Comparison of ENCODE assay signal across 11 cellular contexts in the genomic region with DNA sequence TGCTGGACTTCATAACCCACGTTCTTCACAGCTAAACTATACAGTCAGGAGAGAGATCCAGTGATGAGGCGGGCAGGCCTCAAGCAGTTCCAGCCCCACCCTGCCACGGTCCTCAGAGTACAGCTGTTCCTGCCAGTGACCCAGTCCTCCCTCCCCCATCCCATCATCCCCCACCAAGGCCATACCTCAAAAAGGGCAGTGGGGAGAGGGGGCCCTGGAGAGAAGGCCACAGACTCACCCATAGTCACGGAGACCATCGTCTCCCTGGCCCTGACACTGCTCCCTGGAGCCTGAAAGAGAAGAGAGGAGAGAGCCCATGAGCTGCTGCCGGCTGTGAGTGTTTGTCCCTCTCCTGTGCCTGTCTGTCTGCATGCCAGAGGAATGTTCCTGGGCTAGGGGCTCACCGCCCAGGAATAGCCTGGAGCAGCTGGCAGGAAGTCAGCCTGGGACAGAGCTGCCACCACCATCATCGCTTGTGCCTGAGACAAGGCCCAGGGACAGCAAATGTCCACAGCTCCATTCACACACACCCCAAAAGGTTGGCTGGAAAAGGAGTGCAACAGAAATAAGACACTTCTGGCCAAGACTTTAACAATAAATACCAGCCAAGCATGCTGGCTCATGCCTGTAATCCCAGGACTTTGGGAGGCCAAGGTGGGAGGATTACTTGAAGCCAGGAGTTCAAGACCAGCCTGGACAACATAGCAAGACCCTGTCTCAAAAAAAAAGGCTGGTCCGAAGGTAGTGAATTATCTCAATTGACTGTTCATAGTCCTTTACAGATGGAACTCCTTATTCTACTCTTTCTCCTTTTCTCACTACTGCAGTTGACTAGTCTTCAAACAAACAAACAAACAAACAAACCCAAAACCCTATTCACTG. TPM values are rescaled to one million over a fixed set of nuclear protein-coding genes. Genes with fewer than 3 reads are reported as not detected.
DNase-seq lines count a peak whose midpoint lies in the region; ATAC-seq and TF ChIP-seq lines count a peak whose summit lies in the region.
"Had no signal": no experiment of that assay in that cellular context is flagged by ENCODE, and none has a peak within 500 bp of the region (broad histone marks: within the 10 kb centered on the region; RNA-seq: fewer than 3 reads in every experiment).

No MANE protein-coding gene starts in this region.

- POLR2A ChIA-PET in naive thymus-derived CD4-positive, alpha-beta T cell (lab: Charles Lee) = no interaction called here

- H3K27me3 Mint-ChIP-seq in activated T-cell treated with anti-CD3 and anti-CD28 coated beads, Interleukin-2, amount 50 U/mL, for 24 hours = no peaks in the 10 kb centered on the region
- H3K27me3 Mint-ChIP-seq in activated T-cell treated with anti-CD3 and anti-CD28 coated beads, Interleukin-2, amount 50 U/mL, for 72 hours (ENCODE audit: low read depth) = no peaks in the 10 kb centered on the region
- H3K27me3 Mint-ChIP-seq in glutamatergic neuron (ENCODE audit: unreplicated experiment) = peaks cover 2% of the 10 kb centered on the region
- no peaks in the 10 kb centered on the region for H3K27me3 Mint-ChIP-seq in naive thymus-derived CD4-positive, alpha-beta T cell

- no peaks in the 10 kb centered on the region for H3K27me3 ChIP-seq in naive thymus-derived CD4-positive, alpha-beta T cell (ENCODE audit: control insufficient read depth in 2 of 2, insufficient read depth in 2 of 2, low read length in 2 of 2)

- no peaks in the 10 kb centered on the region for H3K9me3 Mint-ChIP-seq in activated T-cell treated with anti-CD3 and anti-CD28 coated beads, Interleukin-2, amount 50 U/mL, for 24 hours
- no peaks in the 10 kb centered on the region for H3K9me3 Mint-ChIP-seq in activated T-cell treated with anti-CD3 and anti-CD28 coated beads, Interleukin-2, amount 50 U/mL, for 72 hours
- H3K9me3 Mint-ChIP-seq in glutamatergic neuron (ENCODE audit: unreplicated experiment) = peaks cover 1% of the 10 kb centered on the region
- H3K9me3 Mint-ChIP-seq in naive thymus-derived CD4-positive, alpha-beta T cell = no peaks in the 10 kb centered on the region
- H3K9me3 Mint-ChIP-seq: activated T-cell treated with anti-CD3 and anti-CD28 coated beads, Interleukin-2, amount 50 U/mL, for 4 hours had no signal

- CTCF ChIA-PET in naive thymus-derived CD4-positive, alpha-beta T cell (lab: Charles Lee) = no interaction called here

- no peaks in the 10 kb centered on the region for H3K9me3 ChIP-seq in naive thymus-derived CD4-positive, alpha-beta T cell (ENCODE audit: control insufficient read depth in 2 of 3, low read length in 3 of 3)

- H3K4me1 Mint-ChIP-seq in activated T-cell treated with anti-CD3 and anti-CD28 coated beads, Interleukin-2, amount 50 U/mL, for 24 hours (ENCODE audit: low read depth) = peaks cover 16% of the 10 kb centered on the region
- peaks cover 10% of the 10 kb centered on the region for H3K4me1 Mint-ChIP-seq in activated T-cell treated with anti-CD3 and anti-CD28 coated beads, Interleukin-2, amount 50 U/mL, for 72 hours (ENCODE audit: low read depth)
- H3K4me1 Mint-ChIP-seq in glutamatergic neuron (ENCODE audit: low read depth, unreplicated experiment) = peaks cover 6% of the 10 kb centered on the region
- peaks cover 12 to 33% (median 25%) of the 10 kb centered on the region in 7 donors for H3K4me1 Mint-ChIP-seq in naive thymus-derived CD4-positive, alpha-beta T cell

- no peak for DNase-seq in activated T-cell treated with anti-CD3 and anti-CD28 coated beads, Interleukin-2, amount 50 U/mL, for 24 hours
- DNase-seq in activated T-cell treated with anti-CD3 and anti-CD28 coated beads, Interleukin-2, amount 50 U/mL, for 72 hours = no peak
- DNase-seq in glutamatergic neuron (no peak), occipital lobe (lab: John Stamatoyannopoulos, UW) (peak; percentile 23), OCI-M1 (lab: John Stamatoyannopoulos, UW) (no peak)
- DNase-seq in naive thymus-derived CD4-positive, alpha-beta T cell = no peak
- DNase-seq: activated T-cell treated with anti-CD3 and anti-CD28 coated beads, Interleukin-2, amount 50 U/mL, for 4 hours; stimulated activated CD4-positive, alpha-beta T cell treated with anti-CD3 and anti-CD28 coated beads, Interleukin-1b, Interleukin-23, amount 100 ng/mL, for 48 hours had no signal

- peaks cover 0 to 12% (median 0%) of the 10 kb centered on the region in 3 experiments for H3K36me3 ChIP-seq in naive thymus-derived CD4-positive, alpha-beta T cell (ENCODE audit: control insufficient read depth in 2 of 3, insufficient read depth in 3 of 3, low read length in 3 of 3)

- ATAC-seq in activated T-cell treated with anti-CD3 and anti-CD28 coated beads, Interleukin-2, amount 50 U/mL, for 72 hours (replicated peaks in 1 of 2) = no peak
- ATAC-seq in GM19452 (IDR thresholded peaks at IDR 0.05; ENCODE audit: unreplicated experiment) (no peak), GM21423 (IDR thresholded peaks at IDR 0.05; ENCODE audit: unreplicated experiment) (no peak)
- ATAC-seq in naive thymus-derived CD4-positive, alpha-beta T cell = no peak
- ATAC-seq: activated T-cell treated with anti-CD3 and anti-CD28 coated beads, Interleukin-2, amount 50 U/mL, for 4 hours had no signal

- peaks cover 49% of the 10 kb centered on the region for H3K36me3 Mint-ChIP-seq in activated T-cell treated with anti-CD3 and anti-CD28 coated beads, Interleukin-2, amount 50 U/mL, for 24 hours (ENCODE audit: low read depth)
- H3K36me3 Mint-ChIP-seq in activated T-cell treated with anti-CD3 and anti-CD28 coated beads, Interleukin-2, amount 50 U/mL, for 72 hours (ENCODE audit: insufficient read depth in 2 of 2) = peaks cover 2 to 7% of the 10 kb centered on the region in 2 donors
- no peaks in the 10 kb centered on the region for H3K36me3 Mint-ChIP-seq in glutamatergic neuron (ENCODE audit: unreplicated experiment)
- H3K36me3 Mint-ChIP-seq in naive thymus-derived CD4-positive, alpha-beta T cell = peaks cover 0 to 17% (median 6%) of the 10 kb centered on the region in 5 donors

- H3K27ac Mint-ChIP-seq in activated T-cell treated with anti-CD3 and anti-CD28 coated beads, Interleukin-2, amount 50 U/mL, for 24 hours = peak overlapping the region; percentile 33
- H3K27ac Mint-ChIP-seq in activated T-cell treated with anti-CD3 and anti-CD28 coated beads, Interleukin-2, amount 50 U/mL, for 72 hours = no peak overlapping the region
- H3K27ac Mint-ChIP-seq in glutamatergic neuron (ENCODE audit: unreplicated experiment) = peak overlapping the region; percentile 43
- H3K27ac Mint-ChIP-seq in naive thymus-derived CD4-positive, alpha-beta T cell = peak overlapping the region in 1 of 9 donors; percentile 1

- H3K27ac ChIP-seq in naive thymus-derived CD4-positive, alpha-beta T cell (ENCODE audit: low read depth, low read length) = no peak overlapping the region

- intact Hi-C loops in naive thymus-derived CD4-positive, alpha-beta T cell (cut with micrococcal nuclease) = no loop called here

- TF ChIP-seq CTCF in glutamatergic neuron (IDR thresholded peaks at IDR 0.05; ENCODE audit: partially characterized antibody, unreplicated experiment) = no peak

- no peak overlapping the region for H3K4me3 Mint-ChIP-seq in activated T-cell treated with anti-CD3 and anti-CD28 coated beads, Interleukin-2, amount 50 U/mL, for 24 hours
- H3K4me3 Mint-ChIP-seq in activated T-cell treated with anti-CD3 and anti-CD28 coated beads, Interleukin-2, amount 50 U/mL, for 72 hours = no peak overlapping the region
- peak overlapping the region; percentile 3 for H3K4me3 Mint-ChIP-seq in glutamatergic neuron (ENCODE audit: unreplicated experiment)
- no peak overlapping the region for H3K4me3 Mint-ChIP-seq in naive thymus-derived CD4-positive, alpha-beta T cell
- H3K4me3 Mint-ChIP-seq: activated T-cell treated with anti-CD3 and anti-CD28 coated beads, Interleukin-2, amount 50 U/mL, for 4 hours had no signal

- no peaks in the 10 kb centered on the region for H3K4me1 ChIP-seq in naive thymus-derived CD4-positive, alpha-beta T cell (ENCODE audit: control insufficient read depth in 2 of 2, insufficient read depth in 2 of 2, low read length in 2 of 2)

- H3K4me3 ChIP-seq in naive thymus-derived CD4-positive, alpha-beta T cell (ENCODE audit: low read length) = no peak overlapping the region

RNA-seq across cellular contexts. Expression of gene C19orf47, which starts 6.4 kb away (rescaled TPM):
- total RNA-seq in activated T-cell treated with anti-CD3 and anti-CD28 coated beads, Interleukin-2, amount 50 U/mL, for 72 hours = 10 to 100 TPM; 20.7 to 24.8 TPM
- total RNA-seq in glutamatergic neuron (ENCODE audit: unreplicated experiment) = 25.8 TPM
- total RNA-seq in occipital lobe = 15.0 TPM
- 10 to 100 TPM; 12.6 to 20.3 (median 15.8) TPM for total RNA-seq in naive thymus-derived CD4-positive, alpha-beta T cell
- polyA plus RNA-seq in naive thymus-derived CD4-positive, alpha-beta T cell = 10 to 100 TPM in 1 of 2 donors, 1 to 10 TPM in 1; 9.1 to 13.2 TPM

RNA-seq across cellular contexts. Expression of gene PLD3, which starts 6.7 kb away (rescaled TPM):
- total RNA-seq in activated T-cell treated with anti-CD3 and anti-CD28 coated beads, Interleukin-2, amount 50 U/mL, for 72 hours = 100 to 1,000 TPM in 1 of 2 donors, 10 to 100 TPM in 1; 99.8 to 102 TPM
- total RNA-seq in glutamatergic neuron (ENCODE audit: unreplicated experiment) = 1,227 TPM
- 108 TPM for total RNA-seq in occipital lobe
- total RNA-seq in naive thymus-derived CD4-positive, alpha-beta T cell = 100 to 1,000 TPM in 3 of 5 experiments, 10 to 100 TPM in 2; 75.4 to 137 (median 114) TPM
- 10 to 100 TPM; 60.1 to 82.1 TPM for polyA plus RNA-seq in naive thymus-derived CD4-positive, alpha-beta T cell

RNA-seq across cellular contexts. Expression of gene HIPK4, which starts 48.1 kb away (rescaled TPM):
- under 1 TPM in 1 of 2 donors, not detected in 1; 0.12 TPM for total RNA-seq in activated T-cell treated with anti-CD3 and anti-CD28 coated beads, Interleukin-2, amount 50 U/mL, for 72 hours
- total RNA-seq in glutamatergic neuron (ENCODE audit: unreplicated experiment) (not detected), occipital lobe (0.16 TPM)
- under 1 TPM in 2 of 5 experiments, not detected in 3; 0.12 to 0.24 TPM for total RNA-seq in naive thymus-derived CD4-positive, alpha-beta T cell
- polyA plus RNA-seq in naive thymus-derived CD4-positive, alpha-beta T cell = not detected
- total RNA-seq: A172 had no signal

RNA-seq across cellular contexts. Expression of gene AKT2, which starts 56.7 kb away (rescaled TPM):
- total RNA-seq in activated T-cell treated with anti-CD3 and anti-CD28 coated beads, Interleukin-2, amount 50 U/mL, for 72 hours = 100 to 1,000 TPM; 190 to 197 TPM
- total RNA-seq in glutamatergic neuron (ENCODE audit: unreplicated experiment) = 197 TPM
- total RNA-seq in occipital lobe = 51.8 TPM
- 100 to 1,000 TPM; 149 to 220 (median 183) TPM for total RNA-seq in naive thymus-derived CD4-positive, alpha-beta T cell
- 10 to 100 TPM; 22.5 to 38.4 TPM for polyA plus RNA-seq in naive thymus-derived CD4-positive, alpha-beta T cell
